12 cellular contexts compared by ENCODE assay signal in genomic region chr7:150955519-150956394, GRCh38. TPM values are rescaled to one million over a fixed set of nuclear protein-coding genes. Genes with fewer than 3 reads are reported as not detected.
DNase-seq lines count a peak whose midpoint lies in the region; ATAC-seq and TF ChIP-seq lines count a peak whose summit lies in the region.
"Had no signal": no experiment of that assay in that cellular context is flagged by ENCODE, and none has a peak within 500 bp of the region (broad histone marks: within the 10 kb centered on the region; RNA-seq: fewer than 3 reads in every experiment).

No MANE protein-coding gene starts in this region.

- H3K4me3 ChIP-seq in skeletal muscle tissue (ENCODE audit: low read length in 3 of 3): peak overlapping the region in 2 of 3 donors; percentile 40 to 45
- H3K4me3 ChIP-seq in MM.1S (ENCODE audit: low read length): no peak overlapping the region
- H3K4me3 ChIP-seq: upper lobe of right lung had no signal

- DNase-seq in NCI-H1092 treated with DMSO at 0.1 percent for 48 hours (lab: John Stamatoyannopoulos, UW) (peak; percentile 95), WTC11 (ENCODE audit: low spot score) (peak; percentile 60), islet precursor cell (peak; percentile 87), MM.1S (no peak)
- DNase-seq: activated CD4-positive, alpha-beta T cell treated with anti-CD3 and anti-CD28 coated beads, Interleukin-2, amount 10 ng/mL, durations not matched to agents 7 days and 5 days; GDM1; upper lobe of right lung had no signal

- H3K27me3 ChIP-seq in skeletal muscle tissue (ENCODE audit: control insufficient read depth in 3 of 3, insufficient read depth in 3 of 3, low read length in 3 of 3) (peaks cover 5 to 43% (median 12%) of the 10 kb centered on the region in 3 donors), MM.1S (replicated peaks; ENCODE audit: insufficient read depth, low read length) (no peaks in the 10 kb centered on the region)

- no peaks in the 10 kb centered on the region for H3F3A ChIP-seq in MM.1S (ENCODE audit: insufficient read depth, low read length)

- H2AFZ ChIP-seq in MM.1S (ENCODE audit: low read length): no peak overlapping the region

- CTCF ChIA-PET in WTC11 (lab: Charles Lee): interaction anchor here (0.5 to 3.0 kb wide), 8 partner anchors 9 to 79 kb away, joined by 3 to 12 read pairs (median 4); no protein-coding TSS in a partner anchor

- POLR2A ChIA-PET in WTC11 (lab: Charles Lee): no interaction called here

- H3K9me3 Mint-ChIP-seq in WTC11: no peaks in the 10 kb centered on the region
- H3K9me3 Mint-ChIP-seq: activated CD4-positive, alpha-beta T cell treated with anti-CD3 and anti-CD28 coated beads, Interleukin-2, amount 10 ng/mL, durations not matched to agents 7 days and 5 days; central memory CD8-positive, alpha-beta T cell had no signal

- H3K36me3 ChIP-seq in skeletal muscle tissue (ENCODE audit: control insufficient read depth in 3 of 3, insufficient read depth in 3 of 3, low read length in 3 of 3) (no peaks in the 10 kb centered on the region), MM.1S (replicated peaks; ENCODE audit: insufficient read depth, low read length) (no peaks in the 10 kb centered on the region)
- H3K36me3 ChIP-seq: upper lobe of right lung had no signal

- H3K4me1 ChIP-seq in skeletal muscle tissue (ENCODE audit: control insufficient read depth in 3 of 3, insufficient read depth in 3 of 3, low read length in 3 of 3) (peaks cover 4 to 18% (median 5%) of the 10 kb centered on the region in 3 donors), MM.1S (ENCODE audit: low read length) (no peaks in the 10 kb centered on the region)

- no peaks in the 10 kb centered on the region for H3K27me3 Mint-ChIP-seq in WTC11 (ENCODE audit: low read depth)

- H3K27ac Mint-ChIP-seq in WTC11: peak overlapping the region; percentile 76; the same call in 1 of the 2 replicates
- H3K27ac Mint-ChIP-seq: activated CD4-positive, alpha-beta T cell treated with anti-CD3 and anti-CD28 coated beads, Interleukin-2, amount 10 ng/mL, durations not matched to agents 7 days and 5 days had no signal

- TF ChIP-seq CTCF in WTC11 (IDR thresholded peaks at IDR 0.05) (no peak), MM.1S (IDR thresholded peaks at IDR 0.05; ENCODE audit: low read length) (no peak)

- H3K9ac ChIP-seq in skeletal muscle tissue (ENCODE audit: low read depth in 1 of 3, low read length in 3 of 3) (peak overlapping the region in 1 of 3 donors; percentile 68), MM.1S (ENCODE audit: low read length) (no peak overlapping the region)

- peaks cover 7% of the 10 kb centered on the region for H3K4me1 Mint-ChIP-seq in WTC11

- H3K36me3 Mint-ChIP-seq in WTC11: peaks cover 4% of the 10 kb centered on the region; the same call in 1 of the 2 replicates

- no peak overlapping the region for H3K4me2 ChIP-seq in MM.1S (ENCODE audit: low read depth, low read length)

- no peak overlapping the region for H3K27ac ChIP-seq in skeletal muscle tissue (ENCODE audit: low read depth, low read length)
- no peak overlapping the region for H3K27ac ChIP-seq in MM.1S (ENCODE audit: low read length)
- H3K27ac ChIP-seq: upper lobe of right lung had no signal

- H3K4me3 Mint-ChIP-seq in WTC11: no peak overlapping the region
- H3K4me3 Mint-ChIP-seq: activated CD4-positive, alpha-beta T cell treated with anti-CD3 and anti-CD28 coated beads, Interleukin-2, amount 10 ng/mL, durations not matched to agents 7 days and 5 days; central memory CD8-positive, alpha-beta T cell had no signal

- H4K20me1 ChIP-seq in MM.1S (ENCODE audit: insufficient read depth, low read length): no peaks in the 10 kb centered on the region

- H3K9me3 ChIP-seq in skeletal muscle tissue (ENCODE audit: control insufficient read depth in 3 of 3, low read length in 3 of 3): no peaks in the 10 kb centered on the region
- H3K9me3 ChIP-seq in MM.1S (replicated peaks; ENCODE audit: insufficient read depth, low read length): no peaks in the 10 kb centered on the region
- H3K9me3 ChIP-seq: upper lobe of right lung had no signal

- no peaks in the 10 kb centered on the region for H3K9me2 ChIP-seq in MM.1S (replicated peaks; ENCODE audit: insufficient read depth, low read length)

- ATAC-seq in WTC11 (peak; percentile 53), GM21717 (IDR thresholded peaks at IDR 0.05; ENCODE audit: unreplicated experiment) (no peak), GM18861 (IDR thresholded peaks at IDR 0.05; ENCODE audit: unreplicated experiment) (no peak), GM18520 (IDR thresholded peaks at IDR 0.05; ENCODE audit: unreplicated experiment) (no peak)
- ATAC-seq: upper lobe of right lung had no signal

- H3K79me2 ChIP-seq in MM.1S (ENCODE audit: low read length): no peaks in the 10 kb centered on the region

TF ChIP-seq in WTC11, 78 proteins besides CTCF, POLR2A, EP300 and RAD21 (continues in another document):
- TF ChIP-seq FOXK1 (CRISPR knock-in tag; IDR thresholded peaks at IDR 0.05): no peak
- no peak for TF ChIP-seq TP53 (CRISPR knock-in tag; IDR thresholded peaks at IDR 0.05)
- TF ChIP-seq PRDM15 (CRISPR knock-in tag; IDR thresholded peaks at IDR 0.05): no peak
- TF ChIP-seq ZNF396 (CRISPR knock-in tag; IDR thresholded peaks at IDR 0.05; ENCODE audit: borderline replicate concordance): no peak
- TF ChIP-seq ZNF263 (CRISPR knock-in tag; IDR thresholded peaks at IDR 0.05; ENCODE audit: low read depth): no peak
- no peak for TF ChIP-seq CBFB (CRISPR knock-in tag; IDR thresholded peaks at IDR 0.05; ENCODE audit: low read depth)
- no peak for TF ChIP-seq GRHL2 (CRISPR knock-in tag; IDR thresholded peaks at IDR 0.05; ENCODE audit: insufficient replicate concordance, severe bottlenecking)
- no peak for TF ChIP-seq ZBTB43 (CRISPR knock-in tag; IDR thresholded peaks at IDR 0.05)
- TF ChIP-seq TEAD1 (CRISPR knock-in tag; IDR thresholded peaks at IDR 0.05): no peak
- TF ChIP-seq STAT6 (CRISPR knock-in tag; conservative IDR thresholded peaks at IDR 0.05; ENCODE audit: low read depth): no peak

RNA-seq across cellular contexts. Expression of gene KCNH2, which starts 22.4 kb away (rescaled TPM):
- total RNA-seq in WTC11 (2021): 13.9 to 16.2 TPM (median 14.6 TPM) in 3 replicates
- total RNA-seq in skeletal muscle tissue: 7.3 TPM

RNA-seq across cellular contexts. Expression of gene NOS3, which starts 35.1 kb away (rescaled TPM):
- total RNA-seq in WTC11 (2021) (5.7 to 7.0 TPM (median 6.6 TPM) in 3 replicates), skeletal muscle tissue (4.7 TPM)
